Comparison of ENCODE assay signal across 19 cellular contexts in genomic region chr3:66336358-66336766, GRCh38.
DNase-seq lines count a peak whose midpoint lies in the region; ATAC-seq, FAIRE-seq and TF ChIP-seq lines count a peak whose summit lies in the region.
"Had no signal": no experiment of that assay in that cellular context is flagged by ENCODE, and none has a peak within 500 bp of the region (broad histone marks: within the 10 kb centered on the region; RNA-seq: fewer than 3 reads in every experiment).

No MANE protein-coding gene starts in this region.

- peak; percentile 44 for ATAC-seq in activated CD4-positive, alpha-beta T cell treated with anti-CD3 and anti-CD28 coated beads for 36 hours
- ATAC-seq in SK-N-SH treated with all-trans-retinoic acid at 6 μM for 48 hours = peak; percentile 76
- no peak for ATAC-seq in HG02759 (IDR thresholded peaks at IDR 0.05; ENCODE audit: unreplicated experiment)
- no peak for ATAC-seq in GM18498 (IDR thresholded peaks at IDR 0.05; ENCODE audit: unreplicated experiment)
- ATAC-seq: naive thymus-derived CD4-positive, alpha-beta T cell had no signal

- TF ChIP-seq EP300 in esophagus muscularis mucosa (IDR thresholded peaks at IDR 0.05) = no peak

- no peaks in the 10 kb centered on the region for H3K9me3 ChIP-seq in endothelial cell of umbilical vein (replicated peaks; ENCODE audit: control insufficient read depth, insufficient read depth, low read length)
- no peaks in the 10 kb centered on the region for H3K9me3 ChIP-seq in osteoblast (ENCODE audit: low read depth, low read length)
- H3K9me3 ChIP-seq in esophagus muscularis mucosa = no peaks in the 10 kb centered on the region
- H3K9me3 ChIP-seq: breast epithelium had no signal

- H3K27ac Mint-ChIP-seq in activated CD4-positive, alpha-beta T cell treated with anti-CD3 and anti-CD28 coated beads for 36 hours = no peak overlapping the region

- peaks cover 23% of the 10 kb centered on the region for H3K4me1 Mint-ChIP-seq in activated CD4-positive, alpha-beta T cell treated with anti-CD3 and anti-CD28 coated beads for 36 hours

- H3K4me3 ChIP-seq in endothelial cell of umbilical vein (replicated peaks in 1 of 3; ENCODE audit: insufficient read depth in 1 of 3, low read depth in 1 of 3, low read length in 3 of 3) (peak overlapping the region in 1 of 3 experiments; percentile 5), osteoblast (ENCODE audit: insufficient read depth, low read length) (no peak overlapping the region), esophagus muscularis mucosa (no peak overlapping the region)
- H3K4me3 ChIP-seq: breast epithelium had no signal

- no peaks in the 10 kb centered on the region for H3K36me3 Mint-ChIP-seq in activated CD4-positive, alpha-beta T cell treated with anti-CD3 and anti-CD28 coated beads for 36 hours (ENCODE audit: low read depth)

- intact Hi-C loops in activated CD4-positive, alpha-beta T cell treated with anti-CD3 and anti-CD28 coated beads for 36 hours (cut with DNase I, micrococcal nuclease) = no loop called here
- intact Hi-C loops in endothelial cell of umbilical vein (cut with micrococcal nuclease) = loop anchor here (1.0 to 2.0 kb wide), 4 partner anchors 17 to 164 kb away; partner anchors contain the start of gene LRIG1
- intact Hi-C loops in esophagus muscularis mucosa (cut with DNase I) = no loop called here

- H3K36me3 ChIP-seq in endothelial cell of umbilical vein (ENCODE audit: control insufficient read depth in 2 of 2, extremely low read depth in 1 of 2, insufficient read depth in 2 of 2, low read length in 2 of 2) (no peaks in the 10 kb centered on the region), osteoblast (ENCODE audit: insufficient read depth, low read length) (no peaks in the 10 kb centered on the region), esophagus muscularis mucosa (no peaks in the 10 kb centered on the region)
- H3K36me3 ChIP-seq: breast epithelium had no signal

- peak overlapping the region; percentile 71 for H3K4me2 ChIP-seq in endothelial cell of umbilical vein (ENCODE audit: insufficient read depth, low read length)
- peak overlapping the region; percentile 2 for H3K4me2 ChIP-seq in osteoblast (ENCODE audit: insufficient read depth, low read length)

- dilution Hi-C loops in endothelial cell of umbilical vein (cut with MboI; ENCODE audit: extremely low pct_ligation_motif_present, low sequenced_read_pairs) = no loop called here

- no peaks in the 10 kb centered on the region for H3K9me1 ChIP-seq in endothelial cell of umbilical vein (replicated peaks; ENCODE audit: control insufficient read depth, extremely low read depth, insufficient read depth, low read length)

- CTCF ChIA-PET in activated CD4-positive, alpha-beta T cell treated with anti-CD3 and anti-CD28 coated beads for 36 hours (lab: Charles Lee) = interaction anchor here (0.6 kb wide), 2 partner anchors 35 to 645 kb away, joined by 3 read pairs; no protein-coding TSS in a partner anchor
- CTCF ChIA-PET in endothelial cell of umbilical vein (lab: Charles Lee) = interaction anchor here (1.3 to 2.1 kb wide), 2 partner anchors 41 to 60 kb away, joined by 6 to 7 read pairs; no protein-coding TSS in a partner anchor

- no peaks in the 10 kb centered on the region for H3K9me3 Mint-ChIP-seq in activated CD4-positive, alpha-beta T cell treated with anti-CD3 and anti-CD28 coated beads for 36 hours (ENCODE audit: low read depth)

- WGBS in esophagus muscularis mucosa = 31% methylated on average over 4 of the region's 4 CpGs

- no peak for TF ChIP-seq POLR2A in endothelial cell of umbilical vein (IDR thresholded peaks at IDR 0.05; ENCODE audit: low read depth, low read length)
- no peak for TF ChIP-seq POLR2A in esophagus muscularis mucosa (IDR thresholded peaks at IDR 0.05; ENCODE audit: low read depth)

- DNase-seq in activated CD4-positive, alpha-beta T cell treated with anti-CD3 and anti-CD28 coated beads for 36 hours = no peak
- no peak for DNase-seq in activated CD4-positive, alpha-beta T cell treated with anti-CD3 and anti-CD28 coated beads, Interleukin-2, amount 50 U/mL, for 48 hours
- DNase-seq in endothelial cell of umbilical vein (ENCODE audit: low read depth, low spot score) (peak; percentile 96), osteoblast (ENCODE audit: insufficient read length, low spot score, missing footprints) (no peak), esophagus muscularis mucosa (ENCODE audit: extremely low spot score) (no peak)
- DNase-seq: 8988T; activated CD8-positive, alpha-beta memory T cell treated with anti-CD3 and anti-CD28 coated beads for 24 hours; activated gamma-delta T cell; hippocampal formation; naive thymus-derived CD4-positive, alpha-beta T cell; NCI-H187; NCI-H526; stimulated activated CD4-positive, alpha-beta T cell treated with anti-CD3 and anti-CD28 coated beads, Interleukin-2, amount 100 ng/mL, for 24 hours; SW 1271 had no signal

- H3K79me2 ChIP-seq in endothelial cell of umbilical vein (ENCODE audit: control insufficient read depth, insufficient read depth, low read length) (no peaks in the 10 kb centered on the region), osteoblast (ENCODE audit: insufficient read depth, low read length) (no peaks in the 10 kb centered on the region)

- H3K4me1 ChIP-seq in endothelial cell of umbilical vein (ENCODE audit: control insufficient read depth, extremely low read depth, insufficient read depth, low read length) (peaks cover 31% of the 10 kb centered on the region), osteoblast (ENCODE audit: insufficient read depth, low read length) (no peaks in the 10 kb centered on the region), esophagus muscularis mucosa (peaks cover 0 to 5% (median under 1%) of the 10 kb centered on the region in 4 donors)
- H3K4me1 ChIP-seq: breast epithelium had no signal

- no peaks in the 10 kb centered on the region for H3K27me3 ChIP-seq in endothelial cell of umbilical vein (ENCODE audit: control insufficient read depth in 2 of 2, insufficient read depth in 2 of 2, low read length in 2 of 2)
- no peaks in the 10 kb centered on the region for H3K27me3 ChIP-seq in osteoblast (ENCODE audit: insufficient read depth, low read length)
- H3K27me3 ChIP-seq in esophagus muscularis mucosa = no peaks in the 10 kb centered on the region
- H3K27me3 ChIP-seq: breast epithelium had no signal

- no peaks in the 10 kb centered on the region for H3K27me3 Mint-ChIP-seq in activated CD4-positive, alpha-beta T cell treated with anti-CD3 and anti-CD28 coated beads for 36 hours
- H3K27me3 Mint-ChIP-seq: naive thymus-derived CD4-positive, alpha-beta T cell had no signal

- peak; percentile 75 for FAIRE-seq in endothelial cell of umbilical vein (lab: Jason Lieb, UNC)

- TF ChIP-seq CTCF in endothelial cell of umbilical vein (IDR thresholded peaks at IDR 0.05; ENCODE audit: extremely low read depth in 1 of 2, insufficient read depth in 1 of 2, low read depth in 1 of 2, low read length in 2 of 2) = no peak
- TF ChIP-seq CTCF in osteoblast (IDR thresholded peaks at IDR 0.05; ENCODE audit: extremely low read depth, low read depth, low read length) = no peak
- TF ChIP-seq CTCF in esophagus muscularis mucosa (IDR thresholded peaks at IDR 0.05) = no peak

- H4K20me1 ChIP-seq in endothelial cell of umbilical vein (replicated peaks; ENCODE audit: control insufficient read depth, extremely low read depth, insufficient read depth, low read length) (no peaks in the 10 kb centered on the region), osteoblast (ENCODE audit: insufficient read depth, low read length) (no peaks in the 10 kb centered on the region)

- peak overlapping the region; percentile 71 for H3K9ac ChIP-seq in endothelial cell of umbilical vein (replicated peaks; ENCODE audit: extremely low read depth, insufficient read depth, low read length)

- POLR2A ChIA-PET in activated CD4-positive, alpha-beta T cell treated with anti-CD3 and anti-CD28 coated beads for 36 hours (lab: Charles Lee) = no interaction called here
- POLR2A ChIA-PET in endothelial cell of umbilical vein (lab: Charles Lee) = no interaction called here

- H3K27ac ChIP-seq in endothelial cell of umbilical vein (ENCODE audit: insufficient read depth, low read depth, low read length) = peak overlapping the region; percentile 85
- no peak overlapping the region for H3K27ac ChIP-seq in osteoblast (ENCODE audit: low read depth, low read length)
- H3K27ac ChIP-seq in esophagus muscularis mucosa (replicated peaks in 1 of 4) = no peak overlapping the region
- H3K27ac ChIP-seq: breast epithelium, VCaP had no signal

- BruUV-seq in endothelial cell of umbilical vein (replicated peaks; lab: Mats Ljungman, UMichigan) = no TSS peak

- no peak overlapping the region for H3K4me3 Mint-ChIP-seq in activated CD4-positive, alpha-beta T cell treated with anti-CD3 and anti-CD28 coated beads for 36 hours

- H2AFZ ChIP-seq in endothelial cell of umbilical vein (ENCODE audit: low read depth, low read length) (peak overlapping the region; percentile 34), osteoblast (ENCODE audit: low read length) (no peak overlapping the region)

TF ChIP-seq in SK-N-SH treated with all-trans-retinoic acid at 6 μM for 48 hours, 23 proteins besides CTCF, POLR2A, EP300 and RAD21:
- TF ChIP-seq TCF4 (CRISPR knock-in tag; IDR thresholded peaks at IDR 0.05; ENCODE audit: borderline replicate concordance) (peak; percentile 22; the same call in 1 of the 2 replicates), ZNF8 (CRISPR knock-in tag; IDR thresholded peaks at IDR 0.05) (no peak)

TF ChIP-seq in endothelial cell of umbilical vein, 7 proteins besides CTCF, POLR2A, EP300 and RAD21:
- peak; percentile 49 for TF ChIP-seq GATA2 (IDR thresholded peaks at IDR 0.05; ENCODE audit: insufficient read depth, insufficient read length, low read depth, low read length)
- no peak for TF ChIP-seq EZH2 (IDR thresholded peaks at IDR 0.05; ENCODE audit: borderline replicate concordance, low read depth, low read length, severe bottlenecking)
- no peak for TF ChIP-seq POLR2AphosphoS5 (IDR thresholded peaks at IDR 0.05; ENCODE audit: insufficient read depth, low read depth, low read length)
- TF ChIP-seq MYC (IDR thresholded peaks at IDR 0.05; ENCODE audit: low read depth, low read length) = no peak
- peak; percentile 27 for TF ChIP-seq FOS (IDR thresholded peaks at IDR 0.05; ENCODE audit: borderline replicate concordance, insufficient read depth, low read length)
- no peak for TF ChIP-seq MAX (IDR thresholded peaks at IDR 0.05; ENCODE audit: insufficient read depth, insufficient read length)
- peak; percentile 90 for TF ChIP-seq JUN (IDR thresholded peaks at IDR 0.05; ENCODE audit: borderline replicate concordance, insufficient read depth, insufficient read length, low read depth)

Comparison
In these comparisons a context has a peak if more than half of its experiments do, and no peak if none do; other contexts are left out.
1. ATAC-seq: peak in activated CD4-positive, alpha-beta T cell treated with anti-CD3 and anti-CD28 coated beads for 36 hours (single experiment) and SK-N-SH treated with all-trans-retinoic acid at 6 μM for 48 hours (single experiment); none in HG02759 (single experiment) and GM18498 (single experiment).